ENCODE assay signal across 17 cellular contexts in the genomic region with DNA sequence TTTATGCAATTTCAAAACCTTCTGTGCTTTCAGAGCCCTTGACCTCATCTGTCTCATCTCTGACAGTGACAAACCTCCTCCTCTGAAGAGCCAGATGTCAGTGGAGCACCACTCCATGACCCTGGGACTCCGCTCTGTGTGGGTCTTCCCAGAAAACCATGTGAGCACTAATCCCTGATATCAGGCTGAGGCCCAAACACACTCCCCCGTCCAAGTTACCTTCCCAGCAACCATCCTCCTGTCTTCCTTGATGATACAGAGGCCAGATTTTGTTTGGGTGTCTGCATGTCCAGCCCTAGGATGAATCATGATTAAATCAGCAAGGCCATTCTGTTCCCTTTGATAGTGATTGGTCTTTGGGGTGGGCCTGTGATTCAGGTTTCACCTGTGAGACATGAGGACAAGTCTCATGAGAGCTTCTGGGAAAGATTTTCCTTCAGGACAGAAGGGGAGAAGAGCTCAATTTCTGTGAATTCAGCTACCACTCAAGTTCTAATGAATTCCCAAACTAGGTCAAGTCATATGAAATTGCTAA.
DNase-seq lines count a peak whose midpoint lies in the region; ATAC-seq and TF ChIP-seq lines count a peak whose summit lies in the region.
"Had no signal": no experiment of that assay in that cellular context is flagged by ENCODE, and none has a peak within 500 bp of the region (broad histone marks: within the 10 kb centered on the region; RNA-seq: fewer than 3 reads in every experiment).

No MANE protein-coding gene starts in this region.

- TF ChIP-seq CTCF in RWPE1 (conservative IDR thresholded peaks at IDR 0.05; ENCODE audit: low read depth) (no peak), omental fat pad (IDR thresholded peaks at IDR 0.05) (no peak)

- CTCF ChIA-PET in RWPE1 (lab: Yijun Ruan, JAX): interaction anchor here (0.7 kb wide), 1 partner anchor 439 kb away, joined by 5 read pairs; no protein-coding TSS in a partner anchor

- peak; percentile 37 for DNase-seq in RWPE1 (ENCODE audit: low spot score)
- peak; percentile 76 for DNase-seq in kidney tubule cell (ENCODE audit: low spot score)
- peak in 5 of 49 donors; percentile 5 to 50 (median 20) for DNase-seq in substantia nigra (lab: John Stamatoyannopoulos, UW)
- no peak for DNase-seq in NCI-H1048 (lab: John Stamatoyannopoulos, UW)
- no peak for DNase-seq in stimulated activated CD8-positive, alpha-beta memory T cell treated with anti-CD3 and anti-CD28 coated beads, Interleukin-4, amount 100 ng/mL, for 48 hours
- no peak for DNase-seq in omental fat pad (ENCODE audit: low spot score)
- DNase-seq in stimulated activated CD4-positive, alpha-beta T cell treated with anti-CD3 and anti-CD28 coated beads, Interleukin-4, amount 100 ng/mL, for 4 hours: no peak
- DNase-seq: DMS153, EL, KG1, NCI-H1092, NCI-H2081 treated with DMSO at 0.1 percent for 48 hours, NCI-H510A, NCI-H774 had no signal

- no peak overlapping the region for H3K27ac ChIP-seq in RWPE1
- H3K27ac ChIP-seq in cingulate gyrus (ENCODE audit: low read depth, low read length): peak overlapping the region; percentile 56
- H3K27ac ChIP-seq in substantia nigra (ENCODE audit: low read depth, low read length, poor library complexity, severe bottlenecking): peak overlapping the region; percentile 67
- H3K27ac ChIP-seq: A549 had no signal

- POLR2A ChIA-PET in RWPE1 (lab: Yijun Ruan, JAX; ENCODE audit: low non-redundant PET): no interaction called here

- ATAC-seq in omental fat pad (ENCODE audit: low FRiP score): no peak
- ATAC-seq: A549, HepG2 had no signal

Comparison
In these comparisons a context has a peak if more than half of its experiments do, and no peak if none do; other contexts are left out.
1. DNase-seq: peak in RWPE1 (single experiment) and kidney tubule cell (single experiment); none in NCI-H1048 (single experiment), stimulated activated CD8-positive, alpha-beta memory T cell treated with anti-CD3 and anti-CD28 coated beads, Interleukin-4, amount 100 ng/mL, for 48 hours (single experiment), omental fat pad (single experiment) and stimulated activated CD4-positive, alpha-beta T cell treated with anti-CD3 and anti-CD28 coated beads, Interleukin-4, amount 100 ng/mL, for 4 hours (0 of 2).